1 cellular context compared by ENCODE assay signal in genomic region chr11:269146-269890, GRCh38.
TF ChIP-seq lines count a peak whose summit lies in the region.

No MANE protein-coding gene starts in this region.

TF ChIP-seq in GM12878, 131 proteins besides CTCF, POLR2A, EP300 and RAD21 (continued from another document and continues in another):
- no peak for TF ChIP-seq E4F1 (IDR thresholded peaks at IDR 0.05; ENCODE audit: borderline replicate concordance, partially characterized antibody)
- no peak for TF ChIP-seq IRF5 (IDR thresholded peaks at IDR 0.05; ENCODE audit: borderline replicate concordance)
- TF ChIP-seq HDAC2 (IDR thresholded peaks at IDR 0.05): no peak
- peak; percentile 54 for TF ChIP-seq HDAC6 (IDR thresholded peaks at IDR 0.05; ENCODE audit: unreplicated experiment)
- TF ChIP-seq E2F4 (IDR thresholded peaks at IDR 0.05; ENCODE audit: low read depth, low read length): no peak
- TF ChIP-seq POLR2AphosphoS5 (IDR thresholded peaks at IDR 0.05; ENCODE audit: low read length): peak; percentile 92
- TF ChIP-seq SREBF1 (IDR thresholded peaks at IDR 0.05; ENCODE audit: low read length): no peak; the same call in none of the 2 replicates
- no peak for TF ChIP-seq RFX5 (IDR thresholded peaks at IDR 0.05; ENCODE audit: low read depth, low read length)
- TF ChIP-seq TAF1 (IDR thresholded peaks at IDR 0.05; ENCODE audit: borderline replicate concordance, low read depth, low read length): peak; percentile 57
- TF ChIP-seq HSF1 (IDR thresholded peaks at IDR 0.05; ENCODE audit: low read depth, low read length): no peak
- TF ChIP-seq ZNF217 (IDR thresholded peaks at IDR 0.05): peak; percentile 15; the same call in 1 of the 2 replicates
- TF ChIP-seq ATF2 (IDR thresholded peaks at IDR 0.05; ENCODE audit: low read length): peak; percentile 93
- no peak for TF ChIP-seq EZH2 (IDR thresholded peaks at IDR 0.05; ENCODE audit: borderline replicate concordance, control insufficient read depth, low read depth, low read length)
- TF ChIP-seq CHD1 (IDR thresholded peaks at IDR 0.05; ENCODE audit: low read depth, low read length): peak; percentile 90; the same call in 1 of the 2 replicates
- TF ChIP-seq NBN (IDR thresholded peaks at IDR 0.05): peak; percentile 91
- TF ChIP-seq HDGF (IDR thresholded peaks at IDR 0.05): no peak
- no peak for TF ChIP-seq ZNF274 (IDR thresholded peaks at IDR 0.05; ENCODE audit: insufficient read depth, insufficient read length)
- TF ChIP-seq RB1 (IDR thresholded peaks at IDR 0.05; ENCODE audit: borderline replicate concordance): no peak; the same call in 1 of the 2 replicates
- TF ChIP-seq MTA2 (IDR thresholded peaks at IDR 0.05; ENCODE audit: low read depth): peak; percentile 92
- TF ChIP-seq WRNIP1 (IDR thresholded peaks at IDR 0.05; ENCODE audit: borderline replicate concordance, low read depth, low read length): no peak
- TF ChIP-seq SMARCA5 (IDR thresholded peaks at IDR 0.05): no peak; the same call in 1 of the 2 replicates
- TF ChIP-seq USF2 (IDR thresholded peaks at IDR 0.05; ENCODE audit: borderline replicate concordance, low read depth, low read length): peak; percentile 63; the same call in 1 of the 2 replicates
- peak; percentile 43 for TF ChIP-seq SIN3A (IDR thresholded peaks at IDR 0.05; ENCODE audit: low read depth, low read length)
- TF ChIP-seq DPF2 (IDR thresholded peaks at IDR 0.05): peak; percentile 99
- peak; percentile 83 for TF ChIP-seq USF1 (IDR thresholded peaks at IDR 0.05; ENCODE audit: borderline replicate concordance, extremely low read length, insufficient read depth, low read depth, low read length)
- TF ChIP-seq BRCA1 (IDR thresholded peaks at IDR 0.05; ENCODE audit: low read depth, low read length): no peak
- TF ChIP-seq ASH2L (IDR thresholded peaks at IDR 0.05; ENCODE audit: borderline replicate concordance, low read depth): peak; percentile 70; the same call in 1 of the 2 replicates
- no peak for TF ChIP-seq PRDM15 (CRISPR knock-in tag; IDR thresholded peaks at IDR 0.05)
- no peak for TF ChIP-seq NR2C2 (IDR thresholded peaks at IDR 0.05; ENCODE audit: borderline replicate concordance, control insufficient read depth, insufficient read length, low read depth)
- peak; percentile 76; the same call in 2 of the 3 replicates for TF ChIP-seq POU2F2 (IDR thresholded peaks at IDR 0.05; ENCODE audit: borderline replicate concordance, low read depth, low read length)
- peak; percentile 66 for TF ChIP-seq CBFB (IDR thresholded peaks at IDR 0.05; ENCODE audit: low read depth)
- TF ChIP-seq EGR1 (IDR thresholded peaks at IDR 0.05; ENCODE audit: borderline replicate concordance in 1 of 2, low read depth in 2 of 2, low read length in 2 of 2): no peak
- TF ChIP-seq IKZF2 (IDR thresholded peaks at IDR 0.05): peak; percentile 94 to 95
- no peak for TF ChIP-seq SMC3 (IDR thresholded peaks at IDR 0.05; ENCODE audit: borderline replicate concordance, low read length)
- peak; percentile 16; the same call in 1 of the 2 replicates for TF ChIP-seq NKRF (conservative IDR thresholded peaks at IDR 0.05)
- TF ChIP-seq MYC (IDR thresholded peaks at IDR 0.05; ENCODE audit: insufficient read depth, insufficient read length, insufficient replicate concordance, low read length, severe bottlenecking): no peak
- peak; percentile 71 for TF ChIP-seq PBX3 (IDR thresholded peaks at IDR 0.05; ENCODE audit: insufficient replicate concordance, low read depth, low read length)
- TF ChIP-seq CEBPB (IDR thresholded peaks at IDR 0.05; ENCODE audit: borderline replicate concordance in 1 of 2, low read depth in 2 of 2, low read length in 2 of 2): peak; percentile 85 to 96; a peak in 3 of 4 replicates
